ENCODE assay signal across 8 cellular contexts in the genomic region with DNA sequence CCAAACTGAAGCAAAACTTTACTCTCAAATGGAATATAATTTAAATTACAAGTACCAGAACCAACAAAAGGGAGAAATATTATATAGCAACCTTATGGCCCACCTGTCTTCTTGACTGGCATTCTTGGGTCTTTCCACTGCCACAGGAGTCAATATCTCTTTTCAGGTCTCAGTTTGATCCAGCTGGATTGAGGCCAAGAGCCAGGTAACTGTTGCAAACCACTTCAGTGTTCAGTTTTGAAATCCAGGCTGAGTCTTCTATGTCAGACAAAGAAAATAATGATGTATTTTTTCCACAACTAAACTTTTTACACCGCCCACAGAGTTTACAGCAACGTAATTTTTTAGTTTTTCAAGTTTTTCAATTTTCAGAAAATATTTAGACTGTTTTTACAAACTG. TPM values are rescaled to one million over a fixed set of nuclear protein-coding genes. Genes with fewer than 3 reads are reported as not detected.
A peak's percentile ranks its signal among the peaks of the same experiment; 100 is the strongest.
DNase-seq lines count a peak whose midpoint lies in the region; ATAC-seq, FAIRE-seq and TF ChIP-seq lines count a peak whose summit lies in the region.

No MANE protein-coding gene starts in this region.

- CTCF ChIA-PET in CD4-positive, alpha-beta T cell (lab: Charles Lee): interaction anchor here (1.3 kb wide), 1 partner anchor 228 kb away, joined by 3 read pairs; a partner anchor contains a TSS
- CTCF ChIA-PET in K562 (lab: Yijun Ruan, JAX; ENCODE audit: low intra/inter-chr PET ratio): no interaction called here

- H3K9me2 ChIP-seq in Loucy (replicated peaks; ENCODE audit: low read depth, low read length): no peaks in the 10 kb centered on the region

- BruUV-seq in K562 (replicated peaks; lab: Mats Ljungman, UMichigan): no TSS peak

- H3K4me2 ChIP-seq in Loucy (ENCODE audit: low read depth, low read length, poor library complexity, severe bottlenecking): peak overlapping the region; percentile 89
- H3K4me2 ChIP-seq in K562 (ENCODE audit: insufficient read depth, low read length): no peak overlapping the region

- peak overlapping the region; percentile 92 for H3K27ac Mint-ChIP-seq in CD4-positive, alpha-beta T cell
- peak overlapping the region; percentile 95 to 100 for H3K27ac Mint-ChIP-seq in natural killer cell

- peak overlapping the region; percentile 97 for H3K4me3 ChIP-seq in Loucy (ENCODE audit: low read length, poor library complexity, severe bottlenecking)
- no peak overlapping the region for H3K4me3 ChIP-seq in K562

- no peaks in the 10 kb centered on the region for H3F3A ChIP-seq in Loucy (ENCODE audit: low read depth)

- TF ChIP-seq EP300 in K562 (IDR thresholded peaks at IDR 0.05; ENCODE audit: low read length): no peak

- no peaks in the 10 kb centered on the region for H3K27me3 ChIP-seq in CD4-positive, alpha-beta T cell (ENCODE audit: control insufficient read depth, insufficient read depth, low read length)
- H3K27me3 ChIP-seq in Loucy (ENCODE audit: insufficient read depth, low read length, poor library complexity, severe bottlenecking) (no peaks in the 10 kb centered on the region), K562 (ENCODE audit: control insufficient read depth in 2 of 2, insufficient read depth in 2 of 2, low read length in 2 of 2) (no peaks in the 10 kb centered on the region)

- H3K9me1 ChIP-seq in K562 (ENCODE audit: control insufficient read depth, insufficient read depth, low read length): no peaks in the 10 kb centered on the region

- no peaks in the 10 kb centered on the region for H3K27me3 Mint-ChIP-seq in CD4-positive, alpha-beta T cell
- H3K27me3 Mint-ChIP-seq in natural killer cell (ENCODE audit: low read depth in 2 of 2): peaks cover 0 to 14% of the 10 kb centered on the region in 2 donors

- FAIRE-seq in K562 (lab: Jason Lieb, UNC) (no peak), frontal cortex (lab: Jason Lieb, UNC) (no peak)

- H3K4me3 Mint-ChIP-seq in CD4-positive, alpha-beta T cell: peak overlapping the region; percentile 96
- H3K4me3 Mint-ChIP-seq in natural killer cell: peak overlapping the region; percentile 98

- H3K9me3 ChIP-seq in CD4-positive, alpha-beta T cell (ENCODE audit: control insufficient read depth, low read length): no peaks in the 10 kb centered on the region
- H3K9me3 ChIP-seq in Loucy (ENCODE audit: insufficient read depth, low read depth, low read length) (no peaks in the 10 kb centered on the region), K562 (replicated peaks; ENCODE audit: control insufficient read depth, insufficient read depth, low read depth, low read length) (no peaks in the 10 kb centered on the region)

- no peak overlapping the region for H3K27ac ChIP-seq in CD4-positive, alpha-beta T cell (ENCODE audit: low read depth, low read length)
- H3K27ac ChIP-seq in K562 (ENCODE audit: extremely low read depth, low read depth, low read length): no peak overlapping the region

- H3K4me1 Mint-ChIP-seq in CD4-positive, alpha-beta T cell (ENCODE audit: low read depth): peaks cover 59% of the 10 kb centered on the region
- peaks cover 27 to 29% of the 10 kb centered on the region in 2 donors for H3K4me1 Mint-ChIP-seq in natural killer cell

- H4K20me1 ChIP-seq in Loucy (ENCODE audit: insufficient read depth, low read length, poor library complexity, severe bottlenecking) (peaks cover 3% of the 10 kb centered on the region), K562 (replicated peaks; ENCODE audit: control insufficient read depth, insufficient read depth, low read length) (no peaks in the 10 kb centered on the region)

- H3K4me1 ChIP-seq in Loucy (ENCODE audit: insufficient read depth, low read length, poor library complexity, severe bottlenecking): peaks cover 48% of the 10 kb centered on the region
- peaks cover 5 to 6% of the 10 kb centered on the region in 2 experiments; a peak in 3 of 5 replicates for H3K4me1 ChIP-seq in K562 (replicated peaks in 1 of 2; ENCODE audit: control insufficient read depth in 2 of 2, insufficient read depth in 2 of 2, low read length in 2 of 2)

- H3K36me3 ChIP-seq in Loucy (ENCODE audit: insufficient read depth, low read length) (no peaks in the 10 kb centered on the region), K562 (ENCODE audit: control insufficient read depth, insufficient read depth, low read length) (peaks cover 18% of the 10 kb centered on the region)

- peaks cover 30% of the 10 kb centered on the region for H3K36me3 Mint-ChIP-seq in CD4-positive, alpha-beta T cell (ENCODE audit: low read depth)
- no peaks in the 10 kb centered on the region for H3K36me3 Mint-ChIP-seq in natural killer cell

- intact Hi-C loops in CD4-positive, alpha-beta T cell (cut with DNase I, micrococcal nuclease): loop anchor here (5.0 to 10.0 kb wide), 6 partner anchors 128 to 1408 kb away; a partner anchor contains a TSS
- intact Hi-C loops in K562 (cut with micrococcal nuclease) (no loop called here), natural killer cell (cut with micrococcal nuclease) (no loop called here)

- in situ Hi-C loops in K562 (cut with MboI): no loop called here

- 0 out of 2 replicates have a peak overlapping the region, but pooled peaks have one; percentile 85 for H2AFZ ChIP-seq in Loucy (ENCODE audit: low read length)
- H2AFZ ChIP-seq in K562 (ENCODE audit: low read depth, low read length): peak overlapping the region; percentile 98; the same call in 1 of the 2 replicates

- peaks cover 22% of the 10 kb centered on the region for H3K79me2 ChIP-seq in Loucy (ENCODE audit: insufficient read depth, low read length)
- H3K79me2 ChIP-seq in K562 (ENCODE audit: control insufficient read depth, insufficient read depth, low read length): peaks cover 36% of the 10 kb centered on the region

- no peak for TF ChIP-seq RAD21 in K562 (CRISPR knock-in tag; conservative IDR thresholded peaks at IDR 0.05 in 1 of 2, IDR thresholded peaks at IDR 0.05 in 1 of 2)

- H3K9me3 Mint-ChIP-seq in CD4-positive, alpha-beta T cell: no peaks in the 10 kb centered on the region
- H3K9me3 Mint-ChIP-seq in natural killer cell: no peaks in the 10 kb centered on the region

- DNase-seq in CD4-positive, alpha-beta T cell: no peak
- DNase-seq in K562 (ENCODE audit: extremely low read depth in 1 of 4, low spot score in 3 of 4): peak in 1 of 4 experiments; percentile 13
- DNase-seq in natural killer cell: no peak
- no peak for DNase-seq in retina
- no peak for DNase-seq in NCI-H446 (lab: John Stamatoyannopoulos, UW)
- no peak for DNase-seq in frontal cortex (ENCODE audit: low spot score in 2 of 2)
- no peak for DNase-seq in ecto neural progenitor cell (ENCODE audit: low spot score)

- no peak for TF ChIP-seq CTCF in CD4-positive, alpha-beta T cell (IDR thresholded peaks at IDR 0.05)
- TF ChIP-seq CTCF in Loucy (conservative IDR thresholded peaks at IDR 0.05; ENCODE audit: low read length) (no peak), K562 (IDR thresholded peaks at IDR 0.05 in 2 of 3, conservative IDR thresholded peaks at IDR 0.05 in 1 of 3; ENCODE audit: insufficient read depth in 2 of 3, low read depth in 1 of 3, low read length in 3 of 3) (no peak), natural killer cell (IDR thresholded peaks at IDR 0.05) (no peak)

- no peak for ATAC-seq in CD4-positive, alpha-beta T cell (ENCODE audit: poor library complexity)
- ATAC-seq in K562: no peak
- no peak for ATAC-seq in natural killer cell

- H3K9ac ChIP-seq in Loucy (ENCODE audit: low read depth, low read length, poor library complexity, severe bottlenecking): peak overlapping the region; percentile 85
- H3K9ac ChIP-seq in K562 (ENCODE audit: insufficient read depth in 1 of 2, low read depth in 2 of 2, low read length in 2 of 2): no peak overlapping the region

- POLR2A ChIA-PET in CD4-positive, alpha-beta T cell (lab: Charles Lee): interaction anchor here (1.5 to 5.8 kb wide), 4 partner anchors 11 to 618 kb away, joined by 4 to 84 read pairs (median 32); a partner anchor contains a TSS
- POLR2A ChIA-PET in K562 (lab: Yijun Ruan, JAX): interaction anchor here (0.6 to 2.5 kb wide), 3 partner anchors 8 to 636 kb away, joined by 3 to 11 read pairs (median 3); no protein-coding TSS in a partner anchor

- 64% methylated on average over 2 of the region's 2 CpGs for WGBS in K562 (ENCODE audit: insufficient coverage, low coverage, missing lambda C conversion rate)

- TF ChIP-seq POLR2A in K562 (conservative IDR thresholded peaks at IDR 0.05): no peak

RNA-seq across cellular contexts. Expression of a gene that starts 0.6 kb away (rescaled TPM):
- 1 to 10 TPM; 2.0 to 2.1 TPM for total RNA-seq in CD4-positive, alpha-beta T cell
- total RNA-seq in K562 (2011; cell fraction: chromatin; rRNA removed; ENCODE audit: low replicate concordance): 4.0 and 6.3 TPM in 2 replicates
- total RNA-seq in K562 (2011; cell fraction: nucleolus; rRNA removed): 1.8 and 2.3 TPM in 2 replicates
- 3.0 and 4.0 TPM in 2 replicates for total RNA-seq in K562 (2011; cell fraction: nucleoplasm; rRNA removed)
- total RNA-seq in K562 (2014; rRNA removed): 0.73 and 0.95 TPM in 2 replicates
- total RNA-seq in K562 (2014; rRNA removed; fragmentation: Illumina TruSeq; extraction: Trizol): 1.1 and 1.6 TPM in 2 replicates
- total RNA-seq in K562 (2015; rRNA removed; fragmentation: Illumina TruSeq; extraction: Trizol): 0.79 and 1.5 TPM in 2 replicates
- total RNA-seq in K562 (2021): 1.2 and 1.6 TPM in 2 replicates
- 1.2 and 1.5 TPM in 2 replicates for polyA plus RNA-seq in K562 (2011; rRNA removed)
- 0.10 and 0.60 TPM in 2 replicates for polyA plus RNA-seq in K562 (2011; cell fraction: cytosol; rRNA removed)
- polyA plus RNA-seq in K562 (2011; cell fraction: nucleus; rRNA removed): 1.3 and 2.1 TPM in 2 replicates
- 0.32 and 0.68 TPM in 2 replicates for polyA plus RNA-seq in K562 (2012)
- polyA plus RNA-seq in K562 (2014; fragmentation: Illumina TruSeq; extraction: Trizol): 0.77 and 1.2 TPM in 2 replicates
- under 1 TPM; 0.68 to 0.77 TPM for polyA plus RNA-seq in K562 (2014; fragmentation: Nextera tagmentation; extraction: Ambion mirVana)
- polyA plus RNA-seq in K562 (2014; rRNA removed): 0.52 and 0.81 TPM in 2 replicates
- polyA minus RNA-seq in K562 (2011; rRNA and poly(A)+ RNA removed): 2.3 and 3.2 TPM in 2 replicates
- 1.0 TPM in 1 of 2 replicates, not detected in the other for polyA minus RNA-seq in K562 (2011; cell fraction: cytosol; rRNA and poly(A)+ RNA removed)
- polyA minus RNA-seq in K562 (2011; cell fraction: nucleus; rRNA and poly(A)+ RNA removed): 2.6 and 5.4 TPM in 2 replicates
- 1 to 10 TPM; 1.7 to 2.9 (median 2.2) TPM for total RNA-seq in natural killer cell
- 174 TPM for total RNA-seq in frontal cortex

RNA-seq across cellular contexts. Expression of a gene that starts 1.9 kb away (rescaled TPM):
- 10 to 100 TPM; 16.3 to 16.8 TPM for total RNA-seq in CD4-positive, alpha-beta T cell
- total RNA-seq in K562 (2011; cell fraction: chromatin; rRNA removed; ENCODE audit: low replicate concordance): 35.6 and 83.1 TPM in 2 replicates
- total RNA-seq in K562 (2011; cell fraction: nucleolus; rRNA removed): 17.2 and 25.5 TPM in 2 replicates
- 41.1 and 65.7 TPM in 2 replicates for total RNA-seq in K562 (2011; cell fraction: nucleoplasm; rRNA removed)
- total RNA-seq in K562 (2014; rRNA removed) (85.5 and 88.0 TPM in 2 replicates), K562 (2014; rRNA removed; fragmentation: Illumina TruSeq; extraction: Trizol) (165 and 177 TPM in 2 replicates), K562 (2015; rRNA removed; fragmentation: Illumina TruSeq; extraction: Trizol) (161 and 163 TPM in 2 replicates), K562 (2021) (86.4 and 95.7 TPM in 2 replicates), natural killer cell (10 to 100 TPM; 29.4 to 38.6 (median 31.2) TPM), frontal cortex (47.3 TPM)
- polyA plus RNA-seq in K562 (2011; rRNA removed) (120 and 178 TPM in 2 replicates), K562 (2014; fragmentation: Illumina TruSeq; extraction: Trizol) (130 and 143 TPM in 2 replicates), K562 (2014; fragmentation: Nextera tagmentation; extraction: Ambion mirVana) (100 to 1,000 TPM; 209 to 226 TPM), K562 (2014; rRNA removed) (161 and 164 TPM in 2 replicates)
- polyA plus RNA-seq in K562 (2011; cell fraction: cytosol; rRNA removed): 37.4 and 99.8 TPM in 2 replicates
- polyA plus RNA-seq in K562 (2011; cell fraction: nucleus; rRNA removed): 42.6 and 66.6 TPM in 2 replicates
- polyA plus RNA-seq in K562 (2012): 97.5 and 121 TPM in 2 replicates
- 48.3 and 53.2 TPM in 2 replicates for polyA minus RNA-seq in K562 (2011; rRNA and poly(A)+ RNA removed)
- polyA minus RNA-seq in K562 (2011; cell fraction: cytosol; rRNA and poly(A)+ RNA removed): 13.2 and 20.3 TPM in 2 replicates
- 13.7 and 18.7 TPM in 2 replicates for polyA minus RNA-seq in K562 (2011; cell fraction: nucleus; rRNA and poly(A)+ RNA removed)

RNA-seq across cellular contexts. Expression of a gene that starts 21.3 kb away (rescaled TPM):
- total RNA-seq in CD4-positive, alpha-beta T cell: 10 to 100 TPM; 17.0 to 19.5 TPM
- 5.5 and 12.2 TPM in 2 replicates for total RNA-seq in K562 (2011; cell fraction: chromatin; rRNA removed; ENCODE audit: low replicate concordance)
- 6.0 and 7.2 TPM in 2 replicates for total RNA-seq in K562 (2011; cell fraction: nucleolus; rRNA removed)
- 15.5 and 15.6 TPM in 2 replicates for total RNA-seq in K562 (2011; cell fraction: nucleoplasm; rRNA removed)
- total RNA-seq in K562 (2014; rRNA removed) (19.3 and 22.9 TPM in 2 replicates), K562 (2014; rRNA removed; fragmentation: Illumina TruSeq; extraction: Trizol) (67.5 and 69.3 TPM in 2 replicates), K562 (2015; rRNA removed; fragmentation: Illumina TruSeq; extraction: Trizol) (52.0 and 56.3 TPM in 2 replicates), K562 (2021) (37.3 and 41.5 TPM in 2 replicates), natural killer cell (10 to 100 TPM; 16.8 to 27.6 (median 23.2) TPM), frontal cortex (33.8 TPM)
- polyA plus RNA-seq in K562 (2011; rRNA removed) (72.2 and 105 TPM in 2 replicates), K562 (2014; fragmentation: Illumina TruSeq; extraction: Trizol) (45.1 and 48.1 TPM in 2 replicates), K562 (2014; fragmentation: Nextera tagmentation; extraction: Ambion mirVana) (100 to 1,000 TPM; 148 to 154 TPM), K562 (2014; rRNA removed) (44.3 and 56.9 TPM in 2 replicates)
- polyA plus RNA-seq in K562 (2011; cell fraction: cytosol; rRNA removed): 28.7 and 48.2 TPM in 2 replicates
- 7.1 and 19.5 TPM in 2 replicates for polyA plus RNA-seq in K562 (2011; cell fraction: nucleus; rRNA removed)
- polyA plus RNA-seq in K562 (2012): 46.1 and 62.4 TPM in 2 replicates
- 38.1 and 45.4 TPM in 2 replicates for polyA minus RNA-seq in K562 (2011; rRNA and poly(A)+ RNA removed)
- polyA minus RNA-seq in K562 (2011; cell fraction: cytosol; rRNA and poly(A)+ RNA removed): 5.9 and 8.6 TPM in 2 replicates
- 2.2 and 7.0 TPM in 2 replicates for polyA minus RNA-seq in K562 (2011; cell fraction: nucleus; rRNA and poly(A)+ RNA removed)

RNA-seq across cellular contexts. Expression of a gene that starts 38.4 kb away (rescaled TPM):
- 10 to 100 TPM; 54.8 to 55.9 TPM for total RNA-seq in CD4-positive, alpha-beta T cell
- 77.0 and 165 TPM in 2 replicates for total RNA-seq in K562 (2011; cell fraction: chromatin; rRNA removed; ENCODE audit: low replicate concordance)
- 74.5 and 77.4 TPM in 2 replicates for total RNA-seq in K562 (2011; cell fraction: nucleolus; rRNA removed)
- total RNA-seq in K562 (2011; cell fraction: nucleoplasm; rRNA removed): 148 and 256 TPM in 2 replicates
- total RNA-seq in K562 (2014; rRNA removed) (50.2 and 62.1 TPM in 2 replicates), K562 (2014; rRNA removed; fragmentation: Illumina TruSeq; extraction: Trizol) (38.1 and 38.9 TPM in 2 replicates), K562 (2015; rRNA removed; fragmentation: Illumina TruSeq; extraction: Trizol) (44.8 TPM in 2 replicates), K562 (2021) (40.5 and 41.0 TPM in 2 replicates), natural killer cell (10 to 100 TPM; 60.1 to 92.7 (median 82.0) TPM), frontal cortex (78.3 TPM)
- polyA plus RNA-seq in K562 (2011; rRNA removed) (56.7 and 61.0 TPM in 2 replicates), K562 (2014; fragmentation: Illumina TruSeq; extraction: Trizol) (29.4 and 33.8 TPM in 2 replicates), K562 (2014; fragmentation: Nextera tagmentation; extraction: Ambion mirVana) (1 to 10 TPM; 7.2 to 7.4 TPM), K562 (2014; rRNA removed) (69.2 and 70.2 TPM in 2 replicates)
- polyA plus RNA-seq in K562 (2011; cell fraction: cytosol; rRNA removed): 22.5 and 29.0 TPM in 2 replicates
- 249 and 283 TPM in 2 replicates for polyA plus RNA-seq in K562 (2011; cell fraction: nucleus; rRNA removed)
- 28.9 and 50.3 TPM in 2 replicates for polyA plus RNA-seq in K562 (2012)
- polyA minus RNA-seq in K562 (2011; rRNA and poly(A)+ RNA removed): 45.6 and 57.0 TPM in 2 replicates
- polyA minus RNA-seq in K562 (2011; cell fraction: cytosol; rRNA and poly(A)+ RNA removed): 13.9 and 15.1 TPM in 2 replicates
- polyA minus RNA-seq in K562 (2011; cell fraction: nucleus; rRNA and poly(A)+ RNA removed): 101 and 128 TPM in 2 replicates

RNA-seq across cellular contexts. Expression of a gene that starts 59.5 kb away (rescaled TPM):
- not detected for total RNA-seq in CD4-positive, alpha-beta T cell
- total RNA-seq in K562 (2011; cell fraction: chromatin; rRNA removed; ENCODE audit: low replicate concordance): not detected in 2 replicates
- not detected in 2 replicates for total RNA-seq in K562 (2011; cell fraction: nucleolus; rRNA removed)
- not detected in 2 replicates for total RNA-seq in K562 (2011; cell fraction: nucleoplasm; rRNA removed)
- total RNA-seq in K562 (2014; rRNA removed) (0.09 and 0.12 TPM in 2 replicates), K562 (2014; rRNA removed; fragmentation: Illumina TruSeq; extraction: Trizol) (not detected in 2 replicates), K562 (2015; rRNA removed; fragmentation: Illumina TruSeq; extraction: Trizol) (not detected in 2 replicates), K562 (2021) (not detected in 2 replicates), natural killer cell (under 1 TPM; 0.25 to 0.31 (median 0.25) TPM), frontal cortex (0.41 TPM)
- polyA plus RNA-seq in K562 (2011; rRNA removed) (not detected in 2 replicates), K562 (2014; fragmentation: Illumina TruSeq; extraction: Trizol) (not detected in 2 replicates), K562 (2014; fragmentation: Nextera tagmentation; extraction: Ambion mirVana) (not detected), K562 (2014; rRNA removed) (0.07 TPM in 1 of 2 replicates, not detected in the other)
- polyA plus RNA-seq in K562 (2011; cell fraction: cytosol; rRNA removed): not detected in 2 replicates
- 0.09 TPM in 1 of 2 replicates, not detected in the other for polyA plus RNA-seq in K562 (2011; cell fraction: nucleus; rRNA removed)
- not detected in 2 replicates for polyA plus RNA-seq in K562 (2012)
- not detected in 2 replicates for polyA minus RNA-seq in K562 (2011; rRNA and poly(A)+ RNA removed)
- not detected in 2 replicates for polyA minus RNA-seq in K562 (2011; cell fraction: cytosol; rRNA and poly(A)+ RNA removed)
- polyA minus RNA-seq in K562 (2011; cell fraction: nucleus; rRNA and poly(A)+ RNA removed): not detected in 2 replicates

Comparison
In these comparisons a context has a peak if more than half of its experiments do, and no peak if none do; other contexts are left out.
1. RNA of a gene that starts 0.6 kb away (total RNA-seq): 174 TPM in frontal cortex (single experiment); 1.7 to 2.9 TPM in natural killer cell, 2.0 to 2.1 TPM in CD4-positive, alpha-beta T cell and 0.73 to 6.3 TPM in K562; every median in the first group is over 10 times any median in the second.
2. intact Hi-C loops: an anchor here in CD4-positive, alpha-beta T cell (5.0 to 10.0 kb wide); none called in K562 and natural killer cell.